In genomic region chr19:39745645-39746044, GRCh38 we compare ENCODE assay signal across 21 cellular contexts. TPM values are rescaled to one million over a fixed set of nuclear protein-coding genes. Genes with fewer than 3 reads are reported as not detected.
"Had no signal": no experiment of that assay in that cellular context is flagged by ENCODE, and none has a peak within 500 bp of the region (broad histone marks: within the 10 kb centered on the region; RNA-seq: fewer than 3 reads in every experiment).

No MANE protein-coding gene starts in this region.

- DNase-seq: activated CD4-positive, alpha-beta T cell treated with anti-CD3 and anti-CD28 coated beads for 1 hour; activated CD4-positive, alpha-beta T cell treated with anti-CD3 and anti-CD28 coated beads, Interleukin-2, amount 50 U/mL, for 48 hours; activated naive CD4-positive, alpha-beta T cell treated with anti-CD3 and anti-CD28 coated beads, Interleukin-2, amount 10 ng/mL, durations not matched to agents 7 days and 5 days; foreskin melanocyte; heart left ventricle; left colon; lower lobe of right lung; midbrain; right lobe of liver; spleen; stimulated activated naive CD8-positive, alpha-beta T cell treated with anti-CD3 and anti-CD28 coated beads, Interleukin-15, amount 100 ng/mL, for 72 hours had no signal

- ATAC-seq: heart left ventricle; left colon; right lobe of liver; stimulated activated naive CD8-positive, alpha-beta T cell treated with anti-CD3 and anti-CD28 coated beads, Interleukin-15, amount 100 ng/mL, for 72 hours had no signal

RNA-seq across cellular contexts. Expression of gene CLC, which starts 7.8 kb away (rescaled TPM):
- total RNA-seq: ascending aorta, bronchial epithelial cell, dermis microvascular lymphatic vessel endothelial cell, fibroblast of lung, lower lobe of right lung, myocyte, neural crest cell, osteocyte, pulmonary artery endothelial cell, right lobe of liver, temporal lobe had no signal

RNA-seq across cellular contexts. Expression of gene LEUTX, which starts 33.0 kb away (rescaled TPM):
- total RNA-seq: activated T-helper 2 cell treated with anti-CD3 and anti-CD28 coated beads, Interferon-gamma antibody, Interleukin-2, Interleukin-4, amounts not matched to agents 10 μg/mL and 5 μg/mL and 100 μg/mL, durations not matched to agents 14 hours and 24 hours and 36 hours; ascending aorta; bronchial epithelial cell; dermis microvascular lymphatic vessel endothelial cell; fibroblast of lung; heart left ventricle; left colon; lower lobe of right lung; myocyte; neural crest cell; osteocyte; pulmonary artery endothelial cell; right lobe of liver; spleen; temporal lobe had no signal

RNA-seq across cellular contexts. Expression of gene LGALS14, which starts 41.4 kb away (rescaled TPM):
- total RNA-seq: activated T-helper 2 cell treated with anti-CD3 and anti-CD28 coated beads, Interferon-gamma antibody, Interleukin-2, Interleukin-4, amounts not matched to agents 10 μg/mL and 5 μg/mL and 100 μg/mL, durations not matched to agents 14 hours and 24 hours and 36 hours; ascending aorta; bronchial epithelial cell; dermis microvascular lymphatic vessel endothelial cell; fibroblast of lung; heart left ventricle; left colon; lower lobe of right lung; myocyte; neural crest cell; osteocyte; pulmonary artery endothelial cell; right lobe of liver; spleen; temporal lobe had no signal
